Comparison of ENCODE assay signal across 15 cellular contexts in the genomic region with DNA sequence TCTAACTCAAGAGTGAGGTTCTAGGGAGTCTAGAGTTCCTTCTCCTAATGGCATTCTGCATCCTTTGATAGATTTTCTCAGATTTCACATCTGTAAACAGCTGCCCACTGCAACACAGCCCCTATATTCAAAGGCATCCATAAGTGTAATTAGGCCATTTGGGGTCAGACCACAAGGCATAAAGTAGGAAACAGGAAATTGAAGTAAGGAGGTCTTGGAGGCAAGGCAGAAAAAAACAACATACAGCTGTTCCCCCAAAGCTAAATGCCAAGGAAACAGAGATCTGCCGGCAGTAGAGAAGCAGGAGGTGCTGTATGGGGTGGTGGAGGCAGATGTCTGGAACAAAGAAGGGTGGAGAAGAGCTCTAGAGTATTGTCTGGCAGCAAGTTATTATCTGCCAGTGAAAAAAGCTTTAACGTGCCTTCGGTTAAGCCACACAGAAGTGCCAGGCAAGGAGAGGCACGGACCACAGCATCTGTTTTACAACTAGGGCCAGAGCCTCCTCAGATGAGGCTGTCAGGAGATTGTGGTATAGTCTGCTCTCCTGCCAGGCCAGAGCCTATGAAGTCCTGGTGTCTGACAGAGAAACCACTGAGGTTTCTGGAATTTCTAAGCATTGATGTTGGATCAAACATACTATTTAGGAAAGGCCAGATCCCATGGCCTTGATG.
DNase-seq lines count a peak whose midpoint lies in the region; ATAC-seq and TF ChIP-seq lines count a peak whose summit lies in the region.
"Had no signal": no experiment of that assay in that cellular context is flagged by ENCODE, and none has a peak within 500 bp of the region (broad histone marks: within the 10 kb centered on the region; RNA-seq: fewer than 3 reads in every experiment).

No MANE protein-coding gene starts in this region.

- H3K4me1 Mint-ChIP-seq in CD4-positive, CD25-positive, alpha-beta regulatory T cell, result peaks cover 10 to 22% (median 13%) of the 10 kb centered on the region in 4 donors
- peaks cover 27% of the 10 kb centered on the region for H3K4me1 Mint-ChIP-seq in nephron progenitor cell

- H3K36me3 ChIP-seq in CD4-positive, CD25-positive, alpha-beta regulatory T cell (ENCODE audit: control insufficient read depth, insufficient read depth, low read length), result peaks cover 49% of the 10 kb centered on the region
- H3K36me3 ChIP-seq in Loucy (ENCODE audit: insufficient read depth, low read length) (peaks cover 54% of the 10 kb centered on the region; the same call in 1 of the 2 replicates), esophagus (ENCODE audit: control insufficient read depth in 2 of 2, insufficient read depth in 2 of 2, low read length in 1 of 2) (peaks cover 0 to 11% of the 10 kb centered on the region in 2 donors), BE2C (no peaks in the 10 kb centered on the region)

- DNase-seq in CD4-positive, CD25-positive, alpha-beta regulatory T cell, result no peak
- DNase-seq in nephron progenitor cell (no peak), DMS153 (lab: John Stamatoyannopoulos, UW) (no peak), BE2C (no peak)
- no peak for DNase-seq in stimulated activated CD4-positive, alpha-beta T cell treated with anti-CD3 and anti-CD28 coated beads, Interleukin-4, amount 100 ng/mL, for 4 hours
- DNase-seq: activated CD8-positive, alpha-beta memory T cell treated with anti-CD3 and anti-CD28 coated beads, Interleukin-2, amount 50 U/mL, for 4 hours; adrenal gland; Caco-2; effector CD8-positive, alpha-beta T cell; NCI-H187; pancreas had no signal

- H3K4me2 ChIP-seq in Loucy (ENCODE audit: low read depth, low read length, poor library complexity, severe bottlenecking), result peak overlapping the region; percentile 2

- no peak overlapping the region for H3K27ac ChIP-seq in CD4-positive, CD25-positive, alpha-beta regulatory T cell (ENCODE audit: insufficient read depth, low read length, poor library complexity, severe bottlenecking)
- peak overlapping the region; percentile 3 to 10 for H3K27ac ChIP-seq in esophagus (ENCODE audit: low read depth in 2 of 2, low read length in 1 of 2)
- H3K27ac ChIP-seq: pancreas had no signal

- H3K36me3 Mint-ChIP-seq in CD4-positive, CD25-positive, alpha-beta regulatory T cell, result peaks cover 14% of the 10 kb centered on the region
- peaks cover 22% of the 10 kb centered on the region for H3K36me3 Mint-ChIP-seq in nephron progenitor cell (ENCODE audit: low read depth)

- H3K79me2 ChIP-seq in Loucy (ENCODE audit: insufficient read depth, low read length), result no peaks in the 10 kb centered on the region

- peak overlapping the region in 2 of 3 donors; percentile 9 to 83 for H3K27ac Mint-ChIP-seq in CD4-positive, CD25-positive, alpha-beta regulatory T cell
- H3K27ac Mint-ChIP-seq in nephron progenitor cell, result peak overlapping the region; percentile 94

- peaks cover 4% of the 10 kb centered on the region for H4K20me1 ChIP-seq in Loucy (ENCODE audit: insufficient read depth, low read length, poor library complexity, severe bottlenecking)

- no peak for ATAC-seq in CD4-positive, CD25-positive, alpha-beta regulatory T cell (ENCODE audit: low read depth in 2 of 2)
- ATAC-seq in HG02798 (IDR thresholded peaks at IDR 0.05; ENCODE audit: poor library complexity, unreplicated experiment), result no peak
- ATAC-seq: K562 had no signal

- H2AFZ ChIP-seq in Loucy (ENCODE audit: low read length), result no peak overlapping the region

- H3K4me3 ChIP-seq in CD4-positive, CD25-positive, alpha-beta regulatory T cell (ENCODE audit: low read depth, low read length), result no peak overlapping the region
- H3K4me3 ChIP-seq in Loucy (ENCODE audit: low read length, poor library complexity, severe bottlenecking), result no peak overlapping the region
- no peak overlapping the region for H3K4me3 ChIP-seq in esophagus (ENCODE audit: low read depth in 1 of 2, low read length in 2 of 2)
- no peak overlapping the region for H3K4me3 ChIP-seq in BE2C (ENCODE audit: low read depth, low read length)
- H3K4me3 ChIP-seq: adrenal gland, K562, pancreas had no signal

- no peaks in the 10 kb centered on the region for H3F3A ChIP-seq in Loucy (ENCODE audit: low read depth)

- H3K27me3 Mint-ChIP-seq in CD4-positive, CD25-positive, alpha-beta regulatory T cell, result no peaks in the 10 kb centered on the region
- no peaks in the 10 kb centered on the region for H3K27me3 Mint-ChIP-seq in nephron progenitor cell (ENCODE audit: low read depth, poor library complexity)

- no peaks in the 10 kb centered on the region for H3K9me2 ChIP-seq in Loucy (replicated peaks; ENCODE audit: low read depth, low read length)

- no peaks in the 10 kb centered on the region for H3K9me3 ChIP-seq in CD4-positive, CD25-positive, alpha-beta regulatory T cell (ENCODE audit: control insufficient read depth in 2 of 2, low read length in 2 of 2)
- H3K9me3 ChIP-seq in Loucy (ENCODE audit: insufficient read depth, low read depth, low read length), result no peaks in the 10 kb centered on the region
- H3K9me3 ChIP-seq in esophagus (ENCODE audit: control insufficient read depth in 2 of 2, insufficient read depth in 1 of 2, low read depth in 1 of 2, low read length in 1 of 2), result no peaks in the 10 kb centered on the region
- H3K9me3 ChIP-seq in BE2C, result no peaks in the 10 kb centered on the region
- H3K9me3 ChIP-seq: adrenal gland, Caco-2, pancreas had no signal

- H3K4me1 ChIP-seq in CD4-positive, CD25-positive, alpha-beta regulatory T cell (ENCODE audit: control insufficient read depth, insufficient read depth, low read length, poor library complexity, severe bottlenecking), result no peaks in the 10 kb centered on the region
- peaks cover 10% of the 10 kb centered on the region for H3K4me1 ChIP-seq in Loucy (ENCODE audit: insufficient read depth, low read length, poor library complexity, severe bottlenecking)
- H3K4me1 ChIP-seq in esophagus (ENCODE audit: control insufficient read depth in 2 of 2, insufficient read depth in 2 of 2, low read length in 1 of 2), result no peaks in the 10 kb centered on the region
- no peaks in the 10 kb centered on the region for H3K4me1 ChIP-seq in BE2C
- H3K4me1 ChIP-seq: pancreas had no signal

- no peak for TF ChIP-seq CTCF in Loucy (conservative IDR thresholded peaks at IDR 0.05; ENCODE audit: low read length)
- no peak for TF ChIP-seq CTCF in nephron progenitor cell (IDR thresholded peaks at IDR 0.05)
- no peak for TF ChIP-seq CTCF in BE2C (IDR thresholded peaks at IDR 0.05; ENCODE audit: low read depth, low read length)

- H3K9ac ChIP-seq in Loucy (ENCODE audit: low read depth, low read length, poor library complexity, severe bottlenecking), result peak overlapping the region; percentile 14

- no peak overlapping the region for H3K4me3 Mint-ChIP-seq in CD4-positive, CD25-positive, alpha-beta regulatory T cell
- no peak overlapping the region for H3K4me3 Mint-ChIP-seq in nephron progenitor cell

- WGBS in esophagus, 2 donors, result 50 to 59% methylated on average over 4 of the region's 4 CpGs

- H3K27me3 ChIP-seq in CD4-positive, CD25-positive, alpha-beta regulatory T cell (ENCODE audit: control insufficient read depth, insufficient read depth, low read length), result no peaks in the 10 kb centered on the region
- H3K27me3 ChIP-seq in Loucy (ENCODE audit: insufficient read depth, low read length, poor library complexity, severe bottlenecking) (no peaks in the 10 kb centered on the region), esophagus (ENCODE audit: control insufficient read depth in 1 of 2, insufficient read depth in 2 of 2, low read length in 2 of 2) (no peaks in the 10 kb centered on the region), BE2C (no peaks in the 10 kb centered on the region)
- H3K27me3 ChIP-seq: adrenal gland, pancreas had no signal

- H3K9me3 Mint-ChIP-seq in CD4-positive, CD25-positive, alpha-beta regulatory T cell, result no peaks in the 10 kb centered on the region
- H3K9me3 Mint-ChIP-seq in nephron progenitor cell, result no peaks in the 10 kb centered on the region
